ENCODE assay signal across 16 cellular contexts in genomic region chr6:112054001-112054400, GRCh38. TPM values are rescaled to one million over a fixed set of nuclear protein-coding genes. Genes with fewer than 3 reads are reported as not detected.
DNase-seq lines count a peak whose midpoint lies in the region; ATAC-seq and TF ChIP-seq lines count a peak whose summit lies in the region.
"Had no signal": no experiment of that assay in that cellular context is flagged by ENCODE, and none has a peak within 500 bp of the region (broad histone marks: within the 10 kb centered on the region; RNA-seq: fewer than 3 reads in every experiment).

TSS of gene CCN6 (plus strand) at chr6:112054104. CDS start at chr6:112054358, 254 bp downstream.

- H2BK120ac ChIP-seq in neuronal stem cell (ENCODE audit: low read depth, low read length), result no peak within 1 kb of the TSS

- H3K4me3 ChIP-seq in SK-N-SH (ENCODE audit: low read depth in 2 of 2, low read length in 1 of 2) (no peak within 1 kb of the TSS), Panc1 (ENCODE audit: low read depth in 2 of 2, low read length in 2 of 2) (peak within 1 kb of the TSS; percentile 27 to 48), neuronal stem cell (ENCODE audit: low read length in 2 of 2) (no peak within 1 kb of the TSS), right atrium auricular region (no peak within 1 kb of the TSS)
- H3K4me3 ChIP-seq: BLaER1 treated with 17β-estradiol and CSF1 and Interleukin-3, amounts not matched to agents 10 nM and 100 nM had no signal

- H3K79me2 ChIP-seq in SK-N-SH (ENCODE audit: insufficient read depth), result no peaks in the 10 kb centered on the region

- no peaks in the 10 kb centered on the region for H4K20me1 ChIP-seq in SK-N-SH (ENCODE audit: insufficient read depth)
- H4K20me1 ChIP-seq: BLaER1 treated with 17β-estradiol and CSF1 and Interleukin-3, amounts not matched to agents 10 nM and 100 nM had no signal

- no peak within 1 kb of the TSS for H2BK12ac ChIP-seq in neuronal stem cell (ENCODE audit: low read length)

- H3K79me1 ChIP-seq in neuronal stem cell (ENCODE audit: low read depth, low read length), result no peaks in the 10 kb centered on the region

- no peak for TF ChIP-seq EP300 in SK-N-SH (IDR thresholded peaks at IDR 0.05; ENCODE audit: borderline replicate concordance in 1 of 2, low read depth in 1 of 2, low read length in 1 of 2)

- peak within 1 kb of the TSS; percentile 31 for H2AK5ac ChIP-seq in neuronal stem cell (ENCODE audit: low read depth, low read length)

- no peak within 1 kb of the TSS for H3K27ac ChIP-seq in SK-N-SH (ENCODE audit: low read depth in 2 of 2, low read length in 1 of 2)
- H3K27ac ChIP-seq in Panc1 (ENCODE audit: low read length), result peak within 1 kb of the TSS; percentile 55
- no peak within 1 kb of the TSS for H3K27ac ChIP-seq in neuronal stem cell (replicated peaks; ENCODE audit: low read length)
- H3K27ac ChIP-seq in right atrium auricular region, result no peak within 1 kb of the TSS
- H3K27ac ChIP-seq: BLaER1 treated with 17β-estradiol and CSF1 and Interleukin-3, amounts not matched to agents 10 nM and 100 nM had no signal

- CTCF ChIA-PET in SK-N-SH (lab: Yijun Ruan, JAX), result interaction anchor here (1.4 to 2.1 kb wide), 2 partner anchors 10 to 12 kb away, joined by 4 to 9 read pairs; no protein-coding TSS in a partner anchor
- CTCF ChIA-PET in Panc1 (lab: Charles Lee), result interaction anchor here (0.6 to 1.5 kb wide), 2 partner anchors 11 to 849 kb away, joined by 3 to 7 read pairs; no protein-coding TSS in a partner anchor

- H3K18ac ChIP-seq in neuronal stem cell (ENCODE audit: low read length), result peak within 1 kb of the TSS; percentile 36

- H3F3A ChIP-seq in SK-N-SH (replicated peaks; ENCODE audit: insufficient read depth), result no peaks in the 10 kb centered on the region

- no peak within 1 kb of the TSS for H4K91ac ChIP-seq in neuronal stem cell (ENCODE audit: low read depth, low read length, poor library complexity)

- H3K23ac ChIP-seq in neuronal stem cell (ENCODE audit: low read depth, low read length, poor library complexity), result peak within 1 kb of the TSS; percentile 40

- no peak within 1 kb of the TSS for H3K4me2 ChIP-seq in SK-N-SH
- H3K4me2 ChIP-seq in neuronal stem cell (ENCODE audit: insufficient read depth, low read length, poor library complexity, severe bottlenecking), result no peak within 1 kb of the TSS
- H3K4me2 ChIP-seq: BLaER1 treated with 17β-estradiol and CSF1 and Interleukin-3, amounts not matched to agents 10 nM and 100 nM had no signal

- H2AFZ ChIP-seq in SK-N-SH (ENCODE audit: low read depth) (peak within 1 kb of the TSS; percentile 56; the same call in 1 of the 2 replicates), neuronal stem cell (ENCODE audit: low read length) (peak within 1 kb of the TSS; percentile 72)

- H3K9me3 ChIP-seq in SK-N-SH, result no peaks in the 10 kb centered on the region
- no peaks in the 10 kb centered on the region for H3K9me3 ChIP-seq in Panc1 (ENCODE audit: control insufficient read depth, insufficient read depth, low read depth, low read length)
- H3K9me3 ChIP-seq in neuronal stem cell (replicated peaks in 1 of 2; ENCODE audit: control insufficient read depth in 2 of 2, insufficient read depth in 1 of 2, low read depth in 1 of 2, low read length in 2 of 2), result peaks cover 0 to 3% of the 10 kb centered on the region in 2 donors
- H3K9me3 ChIP-seq in right atrium auricular region, result no peaks in the 10 kb centered on the region

- H3K9me2 ChIP-seq in SK-N-SH, result no peaks in the 10 kb centered on the region

- H3K36me3 ChIP-seq in SK-N-SH (replicated peaks in 1 of 2; ENCODE audit: control insufficient read depth in 1 of 2, insufficient read depth in 2 of 2, low read length in 1 of 2), result no peaks in the 10 kb centered on the region
- no peaks in the 10 kb centered on the region for H3K36me3 ChIP-seq in Panc1 (ENCODE audit: control insufficient read depth, insufficient read depth, low read length)
- H3K36me3 ChIP-seq in neuronal stem cell (replicated peaks in 1 of 2; ENCODE audit: control insufficient read depth in 2 of 2, insufficient read depth in 2 of 2, low read length in 2 of 2), result no peaks in the 10 kb centered on the region
- no peaks in the 10 kb centered on the region for H3K36me3 ChIP-seq in right atrium auricular region
- H3K36me3 ChIP-seq: BLaER1 treated with 17β-estradiol and CSF1 and Interleukin-3, amounts not matched to agents 10 nM and 100 nM had no signal

- TF ChIP-seq RAD21 in SK-N-SH (IDR thresholded peaks at IDR 0.05; ENCODE audit: low read length), result no peak

- ATAC-seq in SK-N-SH treated with all-trans-retinoic acid at 6 μM for 48 hours, result no peak
- peak; percentile 82 for ATAC-seq in Panc1
- ATAC-seq in esophagus mucosa, result peak; percentile 87
- no peak for ATAC-seq in GM19035 (IDR thresholded peaks at IDR 0.05; ENCODE audit: unreplicated experiment)

- H3K4me1 ChIP-seq in SK-N-SH (ENCODE audit: control insufficient read depth in 1 of 2, insufficient read depth in 2 of 2, low read depth in 1 of 2, low read length in 1 of 2) (no peaks in the 10 kb centered on the region; a peak in 1 of 4 replicates), Panc1 (ENCODE audit: control insufficient read depth, insufficient read depth, low read length) (peaks cover 3% of the 10 kb centered on the region; the same call in 1 of the 2 replicates), neuronal stem cell (ENCODE audit: control insufficient read depth in 2 of 2, insufficient read depth in 1 of 2, low read depth in 1 of 2, low read length in 2 of 2) (no peaks in the 10 kb centered on the region), right atrium auricular region (no peaks in the 10 kb centered on the region)

- H2BK5ac ChIP-seq in neuronal stem cell (ENCODE audit: low read length), result peak within 1 kb of the TSS; percentile 83

- H3K27me3 ChIP-seq in SK-N-SH (ENCODE audit: insufficient read depth), result no peaks in the 10 kb centered on the region
- no peaks in the 10 kb centered on the region for H3K27me3 ChIP-seq in Panc1 (ENCODE audit: control insufficient read depth, insufficient read depth, low read length)
- H3K27me3 ChIP-seq in neuronal stem cell (ENCODE audit: control insufficient read depth in 3 of 3, insufficient read depth in 3 of 3, low read depth in 1 of 3, low read length in 3 of 3), result peaks cover 0 to 12% (median 0%) of the 10 kb centered on the region in 3 experiments
- H3K27me3 ChIP-seq in right atrium auricular region, result no peaks in the 10 kb centered on the region
- H3K27me3 ChIP-seq: BLaER1 treated with 17β-estradiol and CSF1 and Interleukin-3, amounts not matched to agents 10 nM and 100 nM had no signal

- H4K8ac ChIP-seq in neuronal stem cell (ENCODE audit: low read depth, low read length), result no peak within 1 kb of the TSS

- peak within 1 kb of the TSS; percentile 41 for H2BK15ac ChIP-seq in neuronal stem cell (ENCODE audit: low read length)

- H3K9ac ChIP-seq in SK-N-SH, result no peak within 1 kb of the TSS
- no peak within 1 kb of the TSS for H3K9ac ChIP-seq in neuronal stem cell (ENCODE audit: low read depth, low read length, poor library complexity)
- H3K9ac ChIP-seq: BLaER1 treated with 17β-estradiol and CSF1 and Interleukin-3, amounts not matched to agents 10 nM and 100 nM had no signal

- intact Hi-C loops in Panc1 (cut with micrococcal nuclease; ENCODE audit: unreplicated experiment), result no loop called here

- H3K14ac ChIP-seq in neuronal stem cell (ENCODE audit: low read length), result no peak within 1 kb of the TSS

- in situ Hi-C loops in Panc1 (cut with HindIII; ENCODE audit: low pct_unique_long_range_greater_than_20kb, low sequenced_read_pairs), result no loop called here

- no TSS peak for BruUV-seq in Panc1 (replicated peaks; lab: Mats Ljungman, UMichigan)

- H3K4ac ChIP-seq in neuronal stem cell (ENCODE audit: low read length), result no peak within 1 kb of the TSS

- no peak for DNase-seq in SK-N-SH
- DNase-seq in Panc1 (ENCODE audit: low read depth, low spot score), result no peak
- DNase-seq in neuronal stem cell (ENCODE audit: low spot score), result no peak
- DNase-seq in right atrium auricular region (ENCODE audit: low spot score), result no peak
- DNase-seq in NCI-H1436 (lab: John Stamatoyannopoulos, UW), result no peak
- DNase-seq: H9, NCI-H1417, NCI-H2029, NCI-H2171, NCI-H446 had no signal

- WGBS in SK-N-SH (ENCODE audit: low lambda C conversion rate), result 87% methylated on average over 12 of the region's 12 CpGs
- WGBS in neuronal stem cell (ENCODE audit: extremely low coverage in 2 of 2, insufficient read length in 2 of 2, insufficient replicate concordance in 1 of 2), 2 donors, result no CpG with 5 or more reads among the region's 12 CpGs

- POLR2A ChIA-PET in SK-N-SH (lab: Yijun Ruan, JAX) (no interaction called here), Panc1 (lab: Charles Lee) (no interaction called here)

- TF ChIP-seq CTCF in SK-N-SH (IDR thresholded peaks at IDR 0.05) (no peak), Panc1 (IDR thresholded peaks at IDR 0.05) (no peak), right atrium auricular region (IDR thresholded peaks at IDR 0.05) (no peak)

TF ChIP-seq in SK-N-SH, 30 proteins besides CTCF, POLR2A, EP300 and RAD21 (continues in another document):
- TF ChIP-seq IRF3 (IDR thresholded peaks at IDR 0.05; ENCODE audit: low read depth, low read length), result no peak

TF ChIP-seq in SK-N-SH treated with all-trans-retinoic acid at 6 μM for 48 hours, 23 proteins besides CTCF, POLR2A, EP300 and RAD21 (continues in another document):
- no peak for TF ChIP-seq PATZ1 (CRISPR knock-in tag; IDR thresholded peaks at IDR 0.05; ENCODE audit: borderline replicate concordance)
- no peak for TF ChIP-seq ESRRG (CRISPR knock-in tag; IDR thresholded peaks at IDR 0.05)
- TF ChIP-seq GLIS3 (CRISPR knock-in tag; IDR thresholded peaks at IDR 0.05), result no peak
- TF ChIP-seq ZNF8 (CRISPR knock-in tag; IDR thresholded peaks at IDR 0.05), result no peak
- TF ChIP-seq PPARA (CRISPR knock-in tag; IDR thresholded peaks at IDR 0.05; ENCODE audit: borderline replicate concordance), result no peak

RNA-seq across cellular contexts. Expression of gene CCN6, which starts in this region (rescaled TPM):
- polyA plus RNA-seq in SK-N-SH (2012; rRNA removed), result not detected in 2 replicates
- not detected in 2 replicates for polyA plus RNA-seq in SK-N-SH (2012; cell fraction: cytosol; rRNA removed)
- not detected in 2 replicates for polyA plus RNA-seq in SK-N-SH (2012; cell fraction: nucleus; rRNA removed)
- total RNA-seq in Panc1 (2021; ENCODE audit: unreplicated experiment) (3.0 TPM), esophagus mucosa (not detected), right atrium auricular region (not detected)
- 3.4 TPM for polyA plus RNA-seq in Panc1 (2012; ENCODE audit: insufficient read length)
- polyA plus RNA-seq in neuronal stem cell (2013, experiment 1 of 2), result not detected
- not detected for polyA plus RNA-seq in neuronal stem cell (2013, experiment 2 of 2)
- total RNA-seq: Daoy, H9, HT-29 had no signal

Comparison
In these comparisons a context has a peak if more than half of its experiments do, and no peak if none do; other contexts are left out.
1. Peak in ATAC-seq in esophagus mucosa; RNA of the gene not detected or under 1 TPM.
2. H3K4me3 ChIP-seq: peak in Panc1 (2 of 2); none in SK-N-SH (0 of 2), neuronal stem cell (0 of 2) and right atrium auricular region (0 of 2).